Comparison of ENCODE assay signal across 1 cellular context in genomic region chr15:35784745-35785144, GRCh38.
TF ChIP-seq lines count a peak whose summit lies in the region.

No MANE protein-coding gene starts in this region.

TF ChIP-seq in GM23338, 12 proteins besides CTCF, POLR2A, EP300 and RAD21 (continued from another document):
- TF ChIP-seq ZNF462 (CRISPR knock-in tag; IDR thresholded peaks at IDR 0.05), result no peak
- TF ChIP-seq EZH2 (IDR thresholded peaks at IDR 0.05; ENCODE audit: low read depth, unreplicated experiment), result no peak
- no peak for TF ChIP-seq CREB1 (CRISPR knock-in tag; IDR thresholded peaks at IDR 0.05; ENCODE audit: low read depth)
- no peak for TF ChIP-seq NANOG (IDR thresholded peaks at IDR 0.05; ENCODE audit: borderline replicate concordance)
- no peak for TF ChIP-seq ETS1 (IDR thresholded peaks at IDR 0.05)
- TF ChIP-seq STAT1 (IDR thresholded peaks at IDR 0.05; ENCODE audit: unreplicated experiment), result no peak
- no peak for TF ChIP-seq EZH2phosphoT487 (IDR thresholded peaks at IDR 0.05; ENCODE audit: unreplicated experiment)
- no peak for TF ChIP-seq REST (IDR thresholded peaks at IDR 0.05; ENCODE audit: unreplicated experiment)
- no peak for TF ChIP-seq ZNF114 (CRISPR knock-in tag; IDR thresholded peaks at IDR 0.05)
- TF ChIP-seq JUNB (IDR thresholded peaks at IDR 0.05; ENCODE audit: unreplicated experiment), result no peak
- TF ChIP-seq ZNF331 (CRISPR knock-in tag; IDR thresholded peaks at IDR 0.05; ENCODE audit: low read depth), result no peak
TF ChIP-seq in GM23338: peak in this region for 0.
